9 cellular contexts compared by ENCODE assay signal in the genomic region with DNA sequence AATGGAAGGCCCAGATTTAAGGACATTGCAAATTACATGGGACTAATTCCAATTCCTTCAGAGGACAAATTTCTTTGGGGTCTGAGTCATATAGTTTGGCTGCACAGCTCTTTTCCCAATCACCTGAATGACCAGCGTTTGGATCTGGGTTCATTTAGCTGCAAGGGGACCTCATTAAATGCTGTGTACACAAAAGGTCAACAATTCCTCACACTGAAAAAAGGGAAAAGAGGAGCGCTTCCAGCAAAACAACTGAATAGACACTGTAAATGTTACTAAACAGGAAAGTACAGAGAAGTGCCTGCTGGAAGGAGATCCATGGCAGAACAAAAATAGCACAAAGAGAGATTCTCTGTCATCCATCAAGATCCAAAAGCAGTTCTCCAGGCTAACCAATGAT.
"Had no signal": no experiment of that assay in that cellular context is flagged by ENCODE, and none has a peak within 500 bp of the region (broad histone marks: within the 10 kb centered on the region; RNA-seq: fewer than 3 reads in every experiment).

No MANE protein-coding gene starts in this region.

- H3K4me1 ChIP-seq: HAP-1 had no signal

- DNase-seq: GM23248, GOT3, H7, HFFc6, KBM-7 had no signal

- H3K27ac ChIP-seq: GM23248, HL-60 had no signal

- H3K9me3 ChIP-seq: HAP-1 had no signal

- ATAC-seq: HCT116, HepG2 had no signal

- H3K36me3 ChIP-seq: HAP-1 had no signal

- H2AFZ ChIP-seq: GM23248 had no signal

- H3K9ac ChIP-seq: GM23248 had no signal

- H3K4me3 ChIP-seq: GM23248, HAP-1 had no signal
